ENCODE assay signal across 14 cellular contexts in genomic region chr12:52145941-52146821, GRCh38. TPM values are rescaled to one million over a fixed set of nuclear protein-coding genes. Genes with fewer than 3 reads are reported as not detected.
DNase-seq lines count a peak whose midpoint lies in the region; ATAC-seq and TF ChIP-seq lines count a peak whose summit lies in the region.
"Had no signal": no experiment of that assay in that cellular context is flagged by ENCODE, and none has a peak within 500 bp of the region (broad histone marks: within the 10 kb centered on the region; RNA-seq: fewer than 3 reads in every experiment).

No MANE protein-coding gene starts in this region.

- no peak overlapping the region for H3K4me3 Mint-ChIP-seq in activated CD4-positive, alpha-beta T cell treated with anti-CD3 and anti-CD28 coated beads, Interleukin-2, amount 10 ng/mL, durations not matched to agents 7 days and 5 days
- no peak overlapping the region for H3K4me3 Mint-ChIP-seq in endodermal cell
- no peak overlapping the region for H3K4me3 Mint-ChIP-seq in nephron

- H3K4me1 Mint-ChIP-seq in activated CD4-positive, alpha-beta T cell treated with anti-CD3 and anti-CD28 coated beads, Interleukin-2, amount 10 ng/mL, durations not matched to agents 7 days and 5 days: peaks cover under 1% of the 10 kb centered on the region
- H3K4me1 Mint-ChIP-seq in endodermal cell (peaks cover 5% of the 10 kb centered on the region), nephron (peaks cover 22% of the 10 kb centered on the region)

- H3K9me3 ChIP-seq in endodermal cell (ENCODE audit: control insufficient read depth, low read length): no peaks in the 10 kb centered on the region
- no peaks in the 10 kb centered on the region for H3K9me3 ChIP-seq in upper lobe of right lung

- intact Hi-C loops in upper lobe of right lung (cut with DNase I): loop anchor here (10.0 kb wide), 1 partner anchor 729 kb away; no protein-coding TSS in a partner anchor

- no peak for DNase-seq in activated CD4-positive, alpha-beta T cell treated with anti-CD3 and anti-CD28 coated beads, Interleukin-2, amount 10 ng/mL, durations not matched to agents 7 days and 5 days
- no peak for DNase-seq in activated CD4-positive, alpha-beta T cell treated with anti-CD3 and anti-CD28 coated beads for 1 hour
- DNase-seq in endodermal cell (no peak), upper lobe of right lung (no peak), ACHN (no peak), Ammon's horn (ENCODE audit: low spot score) (no peak)
- DNase-seq: activated CD4-positive, alpha-beta T cell treated with anti-CD3 and anti-CD28 coated beads for 48 hours; activated gamma-delta T cell treated with Interleukin-2 at 50 U/mL for 16 hours; cerebellar nuclear complex; DMS53; NCI-H1092 treated with DMSO at 0.1 percent for 48 hours; NCI-H526 had no signal

- H3K4me3 ChIP-seq in endodermal cell (ENCODE audit: low read length) (no peak overlapping the region), upper lobe of right lung (no peak overlapping the region)

- ATAC-seq in upper lobe of right lung (no peak), GM19035 (IDR thresholded peaks at IDR 0.05; ENCODE audit: unreplicated experiment) (no peak)

- no peak overlapping the region for H3K9ac ChIP-seq in endodermal cell (ENCODE audit: extremely low read depth, low read length, poor library complexity, severe bottlenecking)

- H3K36me3 Mint-ChIP-seq in activated CD4-positive, alpha-beta T cell treated with anti-CD3 and anti-CD28 coated beads, Interleukin-2, amount 10 ng/mL, durations not matched to agents 7 days and 5 days (ENCODE audit: low read depth): no peaks in the 10 kb centered on the region
- H3K36me3 Mint-ChIP-seq in endodermal cell (ENCODE audit: low read depth): no peaks in the 10 kb centered on the region
- H3K36me3 Mint-ChIP-seq in nephron (ENCODE audit: low read depth): no peaks in the 10 kb centered on the region

- CTCF ChIA-PET in activated CD4-positive, alpha-beta T cell treated with anti-CD3 and anti-CD28 coated beads, Interleukin-2, amount 10 ng/mL, durations not matched to agents 7 days and 5 days (lab: Charles Lee): interaction anchor here (1.5 kb wide), 1 partner anchor 121 kb away, joined by 6 read pairs; no protein-coding TSS in a partner anchor

- in situ Hi-C loops in ACHN (cut with HindIII; ENCODE audit: low pct_ligation_motif_present, low pct_unique_long_range_greater_than_20kb, low sequenced_read_pairs): no loop called here

- no peaks in the 10 kb centered on the region for H3K4me1 ChIP-seq in endodermal cell (ENCODE audit: control insufficient read depth, insufficient read depth, low read length)
- H3K4me1 ChIP-seq in upper lobe of right lung: peaks cover 37% of the 10 kb centered on the region

- H3K36me3 ChIP-seq in endodermal cell (ENCODE audit: control insufficient read depth, insufficient read depth, low read length) (no peaks in the 10 kb centered on the region), upper lobe of right lung (no peaks in the 10 kb centered on the region)

- H3K27me3 Mint-ChIP-seq in activated CD4-positive, alpha-beta T cell treated with anti-CD3 and anti-CD28 coated beads, Interleukin-2, amount 10 ng/mL, durations not matched to agents 7 days and 5 days: no peaks in the 10 kb centered on the region
- no peaks in the 10 kb centered on the region for H3K27me3 Mint-ChIP-seq in endodermal cell (ENCODE audit: insufficient read depth)
- peaks cover 12% of the 10 kb centered on the region for H3K27me3 Mint-ChIP-seq in nephron (ENCODE audit: low read depth)

- H3K27ac Mint-ChIP-seq in activated CD4-positive, alpha-beta T cell treated with anti-CD3 and anti-CD28 coated beads, Interleukin-2, amount 10 ng/mL, durations not matched to agents 7 days and 5 days: peak overlapping the region; percentile 0
- H3K27ac Mint-ChIP-seq in endodermal cell: peak overlapping the region; percentile 49
- peak overlapping the region in 2 of 3 experiments; percentile 52 to 64 for H3K27ac Mint-ChIP-seq in nephron

- WGBS in endodermal cell (ENCODE audit: insufficient coverage in 1 of 2, insufficient read length in 1 of 2), 2 experiments: 93 to 94% methylated on average over 5 to 12 of the region's 12 CpGs

- H3K27me3 ChIP-seq in endodermal cell (ENCODE audit: control insufficient read depth, insufficient read depth, low read length, poor library complexity, severe bottlenecking) (no peaks in the 10 kb centered on the region), upper lobe of right lung (no peaks in the 10 kb centered on the region)

- H3K9me3 Mint-ChIP-seq in activated CD4-positive, alpha-beta T cell treated with anti-CD3 and anti-CD28 coated beads, Interleukin-2, amount 10 ng/mL, durations not matched to agents 7 days and 5 days: no peaks in the 10 kb centered on the region
- H3K9me3 Mint-ChIP-seq in endodermal cell (no peaks in the 10 kb centered on the region), nephron (no peaks in the 10 kb centered on the region)

- TF ChIP-seq CTCF in endodermal cell (conservative IDR thresholded peaks at IDR 0.05): no peak
- TF ChIP-seq CTCF in nephron (IDR thresholded peaks at IDR 0.05; ENCODE audit: unreplicated experiment in 3 of 3): no peak
- no peak for TF ChIP-seq CTCF in upper lobe of right lung (IDR thresholded peaks at IDR 0.05)

- no peak overlapping the region for H3K27ac ChIP-seq in endodermal cell (ENCODE audit: low read depth, low read length)
- H3K27ac ChIP-seq in upper lobe of right lung: peak overlapping the region; percentile 89

- POLR2A ChIA-PET in activated CD4-positive, alpha-beta T cell treated with anti-CD3 and anti-CD28 coated beads, Interleukin-2, amount 10 ng/mL, durations not matched to agents 7 days and 5 days (lab: Charles Lee): no interaction called here

RNA-seq across cellular contexts. Expression of gene KRT80, which starts 45.6 kb away (rescaled TPM):
- total RNA-seq in activated CD4-positive, alpha-beta T cell treated with anti-CD3 and anti-CD28 coated beads, Interleukin-2, amount 10 ng/mL, durations not matched to agents 7 days and 5 days: not detected
- total RNA-seq in endodermal cell (under 1 TPM; 0.07 to 0.09 TPM), upper lobe of right lung (8.6 TPM)
- polyA plus RNA-seq in endodermal cell (2013, experiment 1 of 2): 0.11 TPM
- polyA plus RNA-seq in endodermal cell (2013, experiment 2 of 2): 0.08 TPM

Comparison
In these comparisons a context has a peak if more than half of its experiments do, and no peak if none do; other contexts are left out.
1. H3K27ac Mint-ChIP-seq: peak in every context shown above with its lines; median percentile 58 in nephron; 49 in endodermal cell; 0 in activated CD4-positive, alpha-beta T cell treated with anti-CD3 and anti-CD28 coated beads, Interleukin-2, amount 10 ng/mL, durations not matched to agents 7 days and 5 days.